30 cellular contexts compared by ENCODE assay signal in the genomic region with DNA sequence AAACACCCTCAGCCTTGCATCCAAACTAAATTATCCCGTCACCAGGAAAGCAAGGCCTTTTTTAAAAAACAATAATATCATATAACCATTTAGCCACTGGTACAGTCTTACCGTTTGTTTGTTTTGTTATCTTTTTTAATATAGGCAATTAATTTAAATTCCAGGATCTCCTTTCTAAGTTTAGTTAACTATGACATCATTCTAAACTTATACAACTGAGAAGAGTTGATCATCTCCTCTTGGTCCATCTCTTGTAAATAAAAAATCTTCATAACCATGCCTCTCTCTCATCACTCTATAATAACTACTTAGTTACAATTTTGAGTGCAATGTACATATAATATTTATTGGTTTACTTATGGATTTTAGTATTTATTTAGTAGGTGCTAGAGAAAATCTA. TPM values are rescaled to one million over a fixed set of nuclear protein-coding genes. Genes with fewer than 3 reads are reported as not detected.
"Had no signal": no experiment of that assay in that cellular context is flagged by ENCODE, and none has a peak within 500 bp of the region (broad histone marks: within the 10 kb centered on the region; RNA-seq: fewer than 3 reads in every experiment).

No MANE protein-coding gene starts in this region.

- H3K9ac ChIP-seq: neural progenitor cell had no signal

- FAIRE-seq: islet of Langerhans, kidney had no signal

- H3K36me3 ChIP-seq: left lung, lower lobe of right lung, neural progenitor cell, neutrophil, right atrium auricular region, stomach, thyroid gland, transverse colon, upper lobe of left lung, vagina had no signal

- H3K4me3 Mint-ChIP-seq: immature natural killer cell; naive thymus-derived CD8-positive, alpha-beta T cell; nephron progenitor cell; neural progenitor cell; stimulated activated naive B cell treated with anti-CD40 and anti-IgM and Interleukin-4, amounts not matched to agents 10 μg/mL and 1 μg/mL and 100 μg/mL, for 72 hours had no signal

- H3K27ac Mint-ChIP-seq: immature natural killer cell; naive thymus-derived CD8-positive, alpha-beta T cell; neural progenitor cell; stimulated activated naive B cell treated with anti-CD40 and anti-IgM and Interleukin-4, amounts not matched to agents 10 μg/mL and 1 μg/mL and 100 μg/mL, for 72 hours had no signal

- DNase-seq: hippocampal formation; immature natural killer cell; kidney; left colon; left lung; lower lobe of right lung; mammary epithelial cell; mesenchymal stem cell; naive thymus-derived CD8-positive, alpha-beta T cell; nephron progenitor cell; occipital lobe; stimulated activated CD4-positive, alpha-beta T cell treated with anti-CD3 and anti-CD28 coated beads, Interleukin-12 subunit alpha, Interleukin-12 subunit beta, amount 100 ng/mL, for 4 hours; stimulated activated CD4-positive, alpha-beta T cell treated with anti-CD3 and anti-CD28 coated beads, Interleukin-15, amount 100 ng/mL, for 24 hours; stimulated activated CD4-positive, alpha-beta T cell treated with anti-CD3 and anti-CD28 coated beads, Interleukin-2, amount 100 ng/mL, for 24 hours; stimulated activated CD4-positive, alpha-beta T cell treated with anti-CD3 and anti-CD28 coated beads, Interleukin-4, amount 100 ng/mL, for 1 hour; stimulated activated naive B cell treated with anti-CD40 and anti-IgM and Interleukin-4, amounts not matched to agents 10 μg/mL and 1 μg/mL and 100 μg/mL, for 72 hours; stimulated activated naive CD8-positive, alpha-beta T cell treated with anti-CD3 and anti-CD28 coated beads, Interleukin-15, Interleukin-2, amounts not matched to agents 100 U/mL and 50 U/mL, for 24 hours; stomach; testis; thyroid gland; transverse colon; upper lobe of left lung had no signal

- H3K4me3 ChIP-seq: left lung, lower lobe of right lung, neural progenitor cell, right atrium auricular region, skin epidermis, stomach, testis, thyroid gland, transverse colon, upper lobe of left lung, vagina had no signal

- H3K4me2 ChIP-seq: neural progenitor cell had no signal

- H2AFZ ChIP-seq: neural progenitor cell had no signal

- H3K9me3 ChIP-seq: left lung, lower lobe of right lung, neutrophil, right atrium auricular region, stomach, testis, thyroid gland, transverse colon, upper lobe of left lung, vagina had no signal

- H3K4me1 Mint-ChIP-seq: immature natural killer cell; naive thymus-derived CD8-positive, alpha-beta T cell; neural progenitor cell; stimulated activated naive B cell treated with anti-CD40 and anti-IgM and Interleukin-4, amounts not matched to agents 10 μg/mL and 1 μg/mL and 100 μg/mL, for 72 hours had no signal

- ATAC-seq: left colon; left lung; lower lobe of right lung; naive thymus-derived CD8-positive, alpha-beta T cell; sciatic nerve; stimulated activated naive B cell treated with anti-CD40 and anti-IgM and Interleukin-4, amounts not matched to agents 10 μg/mL and 1 μg/mL and 100 μg/mL, for 72 hours; stimulated activated naive CD8-positive, alpha-beta T cell treated with anti-CD3 and anti-CD28 coated beads, Interleukin-15, Interleukin-2, amounts not matched to agents 100 U/mL and 50 U/mL, for 24 hours had no signal

- H3K4me1 ChIP-seq: left lung, lower lobe of right lung, neural progenitor cell, right atrium auricular region, stomach, testis, thyroid gland, transverse colon, upper lobe of left lung, vagina had no signal

- H3K27me3 ChIP-seq: left lung, neural progenitor cell, neutrophil, right atrium auricular region, stomach, testis, thyroid gland, transverse colon, upper lobe of left lung, vagina had no signal

- H3K27me3 Mint-ChIP-seq: naive thymus-derived CD8-positive, alpha-beta T cell; progenitor cell of endocrine pancreas; stimulated activated naive B cell treated with anti-CD40 and anti-IgM and Interleukin-4, amounts not matched to agents 10 μg/mL and 1 μg/mL and 100 μg/mL, for 72 hours had no signal

- H3K36me3 Mint-ChIP-seq: immature natural killer cell; naive thymus-derived CD8-positive, alpha-beta T cell; neural progenitor cell; stimulated activated naive B cell treated with anti-CD40 and anti-IgM and Interleukin-4, amounts not matched to agents 10 μg/mL and 1 μg/mL and 100 μg/mL, for 72 hours had no signal

- H3K27ac ChIP-seq: left lung, lower lobe of right lung, neural progenitor cell, neutrophil, right atrium auricular region, skin epidermis, stomach, testis, thyroid gland, transverse colon, upper lobe of left lung, vagina had no signal

RNA-seq across cellular contexts. Expression of gene RND3, which starts 46.2 kb away (rescaled TPM):
- total RNA-seq: naive thymus-derived CD8-positive, alpha-beta T cell had no signal
- polyA plus RNA-seq: immature natural killer cell; naive thymus-derived CD8-positive, alpha-beta T cell had no signal
